ENCODE assay signal across 9 cellular contexts in the genomic region with DNA sequence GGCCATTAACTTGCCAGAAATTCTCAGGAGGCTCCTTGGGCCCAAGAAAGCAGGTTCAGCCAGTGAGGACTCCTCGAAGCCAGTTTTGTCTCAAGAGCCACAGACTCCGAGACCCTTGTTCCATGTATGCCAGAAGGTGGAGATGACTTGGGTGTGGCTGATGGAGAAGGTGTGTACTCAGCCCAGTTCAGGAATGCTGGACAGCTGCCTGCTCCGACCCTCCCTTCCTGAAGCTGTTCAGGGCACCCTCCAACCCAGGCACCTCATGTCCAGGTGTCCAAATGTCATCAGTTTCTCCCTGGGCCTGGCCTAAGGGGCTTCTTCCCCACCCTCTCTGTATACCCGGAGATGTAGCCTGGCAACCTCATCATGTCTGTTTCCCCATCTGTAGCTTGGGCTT. TPM values are rescaled to one million over a fixed set of nuclear protein-coding genes. Genes with fewer than 3 reads are reported as not detected.
"Had no signal": no experiment of that assay in that cellular context is flagged by ENCODE, and none has a peak within 500 bp of the region (broad histone marks: within the 10 kb centered on the region; RNA-seq: fewer than 3 reads in every experiment).

No MANE protein-coding gene starts in this region.

- H3K4me2 ChIP-seq: GM23338 had no signal

- H3K4me3 Mint-ChIP-seq: GM23338, H9 had no signal

- H2AFZ ChIP-seq: GM23338 had no signal

- FAIRE-seq: H1, H54, K562 had no signal

- H3K4me3 ChIP-seq: GM23338, K562 had no signal

- H3K27ac Mint-ChIP-seq: GM23338, H9 had no signal

- H3K9me3 Mint-ChIP-seq: GM23338, H9 had no signal

- ATAC-seq: GM23338, K562 had no signal

- H3K27ac ChIP-seq: HL-60 had no signal

- DNase-seq: H9, HCEC 1CT, IMR-90, KG1 had no signal

RNA-seq across cellular contexts. Expression of a gene that starts 40.2 kb away (rescaled TPM):
- total RNA-seq: H9, K562 had no signal
- polyA plus RNA-seq: K562 had no signal
